Comparison of ENCODE assay signal across 23 cellular contexts in the genomic region with DNA sequence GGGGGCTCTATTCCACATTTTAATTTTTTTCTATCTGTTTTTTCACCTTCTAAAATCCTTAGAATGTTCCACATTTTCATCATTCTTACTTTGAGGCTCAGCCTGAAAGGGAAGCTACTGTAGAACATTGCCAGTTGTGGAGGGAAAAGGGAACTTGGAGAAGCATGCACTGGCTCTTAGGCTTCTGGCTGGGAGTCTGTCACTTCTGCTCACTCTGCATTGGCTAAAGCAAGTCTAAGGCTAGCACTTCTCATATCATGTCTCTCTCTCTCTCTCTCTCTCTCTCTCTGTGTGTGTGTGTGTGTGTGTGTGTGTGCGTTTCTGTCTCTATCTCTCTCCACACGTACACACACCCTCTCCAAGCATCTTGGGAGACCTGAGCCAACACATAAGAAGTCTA. TPM values are rescaled to one million over a fixed set of nuclear protein-coding genes. Genes with fewer than 3 reads are reported as not detected.
A peak's percentile ranks its signal among the peaks of the same experiment; 100 is the strongest.
DNase-seq lines count a peak whose midpoint lies in the region; FAIRE-seq and TF ChIP-seq lines count a peak whose summit lies in the region.
"Had no signal": no experiment of that assay in that cellular context is flagged by ENCODE, and none has a peak within 500 bp of the region (broad histone marks: within the 10 kb centered on the region; RNA-seq: fewer than 3 reads in every experiment).

No MANE protein-coding gene starts in this region.

- H3K9me3 Mint-ChIP-seq in Calu3 (ENCODE audit: low read depth, unreplicated experiment), result no peaks in the 10 kb centered on the region
- H3K9me3 Mint-ChIP-seq: activated naive CD4-positive, alpha-beta T cell treated with anti-CD3 and anti-CD28 coated beads, Interleukin-2, amount 10 ng/mL, durations not matched to agents 7 days and 5 days; activated T-helper 1 cell treated with anti-CD3 and anti-CD28 coated beads, Interleukin-12 subunit alpha, Interleukin-12 subunit beta, Interleukin-2, Interleukin-4 antibody, amounts not matched to agents 30 ng/mL and 10 ng/mL and 1 ng/mL, durations not matched to agents 14 hours and 24 hours and 36 hours had no signal

- peaks cover 14% of the 10 kb centered on the region for H3K27me3 ChIP-seq in hepatocyte
- H3K27me3 ChIP-seq: BLaER1 had no signal

- H3K27ac ChIP-seq in hepatocyte, result no peak overlapping the region
- H3K27ac ChIP-seq: BLaER1, epithelial cell of prostate had no signal

- no peak for FAIRE-seq in GM12891 (lab: Jason Lieb, UNC)

- WGBS in hepatocyte (ENCODE audit: low lambda C conversion rate, missing lambda C conversion rate), result 66% methylated on average over 2 of the region's 2 CpGs

- peak; percentile 56 for DNase-seq in CD1c-positive myeloid dendritic cell (ENCODE audit: extremely low spot score)
- peak; percentile 1 for DNase-seq in LHCN-M2 (ENCODE audit: low read depth)
- DNase-seq in SKM-1 treated with dmso at 0.1 percent for 144 hours (lab: John Stamatoyannopoulos, UW; ENCODE audit: unreplicated experiment), result peak; percentile 91
- DNase-seq in medulla oblongata (ENCODE audit: extremely low spot score), result peak; percentile 31
- no peak for DNase-seq in NCI-H524 treated with DMSO at 0.1 percent for 48 hours (lab: John Stamatoyannopoulos, UW)
- no peak for DNase-seq in Calu3
- DNase-seq in hepatocyte (ENCODE audit: low spot score), result no peak
- no peak for DNase-seq in GM12891 (ENCODE audit: insufficient read length, low spot score)
- DNase-seq: activated CD4-positive, alpha-beta T cell treated with anti-CD3 and anti-CD28 coated beads for 4 hours; activated naive CD4-positive, alpha-beta T cell treated with anti-CD3 and anti-CD28 coated beads, Interleukin-2, amount 10 ng/mL, durations not matched to agents 7 days and 5 days; amniotic stem cell; head of caudate nucleus; mesenchymal stem cell; NCI-H1694 treated with DMSO at 0.1 percent for 48 hours; NCI-H2171; occipital lobe; PC-3; Right ventricle myocardium superior; small intestine; stimulated activated CD4-positive, alpha-beta T cell treated with anti-CD3 and anti-CD28 coated beads, Interleukin-1b, Interleukin-23, amount 100 ng/mL, for 48 hours had no signal

- no peaks in the 10 kb centered on the region for H3K4me1 ChIP-seq in hepatocyte (ENCODE audit: insufficient read depth)
- H3K4me1 ChIP-seq: BLaER1 had no signal

- H3K27me3 Mint-ChIP-seq in Calu3 (ENCODE audit: unreplicated experiment), result peaks cover 89% of the 10 kb centered on the region

- no peaks in the 10 kb centered on the region for H3K9me2 ChIP-seq in hepatocyte (replicated peaks; ENCODE audit: insufficient read depth)

- BruUV-seq in Calu3 (replicated peaks; lab: Mats Ljungman, UMichigan), result no TSS peak

- H3K4me3 Mint-ChIP-seq in Calu3 (ENCODE audit: low read depth, unreplicated experiment), result no peak overlapping the region
- H3K4me3 Mint-ChIP-seq: activated naive CD4-positive, alpha-beta T cell treated with anti-CD3 and anti-CD28 coated beads, Interleukin-2, amount 10 ng/mL, durations not matched to agents 7 days and 5 days; activated T-helper 1 cell treated with anti-CD3 and anti-CD28 coated beads, Interleukin-12 subunit alpha, Interleukin-12 subunit beta, Interleukin-2, Interleukin-4 antibody, amounts not matched to agents 30 ng/mL and 10 ng/mL and 1 ng/mL, durations not matched to agents 14 hours and 24 hours and 36 hours had no signal

- no peak overlapping the region for H2AFZ ChIP-seq in hepatocyte

- no peak overlapping the region for H3K4me3 ChIP-seq in hepatocyte
- H3K4me3 ChIP-seq: BLaER1 had no signal

- H3K9me3 ChIP-seq in hepatocyte (ENCODE audit: low read depth), result no peaks in the 10 kb centered on the region

- no peak overlapping the region for H3K27ac Mint-ChIP-seq in Calu3 (ENCODE audit: unreplicated experiment)
- H3K27ac Mint-ChIP-seq: activated naive CD4-positive, alpha-beta T cell treated with anti-CD3 and anti-CD28 coated beads, Interleukin-2, amount 10 ng/mL, durations not matched to agents 7 days and 5 days; activated T-helper 1 cell treated with anti-CD3 and anti-CD28 coated beads, Interleukin-12 subunit alpha, Interleukin-12 subunit beta, Interleukin-2, Interleukin-4 antibody, amounts not matched to agents 30 ng/mL and 10 ng/mL and 1 ng/mL, durations not matched to agents 14 hours and 24 hours and 36 hours had no signal

- TF ChIP-seq CTCF in Calu3 (IDR thresholded peaks at IDR 0.05; ENCODE audit: unreplicated experiment) (no peak), hepatocyte (IDR thresholded peaks at IDR 0.05; ENCODE audit: poor library complexity) (no peak)

- CTCF ChIA-PET in Calu3 (lab: Charles Lee), result no interaction called here

- H3K4me1 Mint-ChIP-seq in Calu3 (ENCODE audit: low read depth, unreplicated experiment), result no peaks in the 10 kb centered on the region
- H3K4me1 Mint-ChIP-seq: activated naive CD4-positive, alpha-beta T cell treated with anti-CD3 and anti-CD28 coated beads, Interleukin-2, amount 10 ng/mL, durations not matched to agents 7 days and 5 days had no signal

- no peak for TF ChIP-seq POLR2A in GM12891 (IDR thresholded peaks at IDR 0.05; ENCODE audit: low read depth, low read length)

- H3K36me3 ChIP-seq in hepatocyte (replicated peaks; ENCODE audit: insufficient read depth, low read depth), result no peaks in the 10 kb centered on the region
- H3K36me3 ChIP-seq: BLaER1 had no signal

- H3K4me2 ChIP-seq in hepatocyte, result no peak overlapping the region
- H3K4me2 ChIP-seq: BLaER1 had no signal

- intact Hi-C loops in Calu3 (cut with micrococcal nuclease; ENCODE audit: unreplicated experiment), result no loop called here

- H4K20me1 ChIP-seq in hepatocyte (ENCODE audit: insufficient read depth, poor library complexity, severe bottlenecking), result no peaks in the 10 kb centered on the region
- H4K20me1 ChIP-seq: BLaER1 had no signal

- H3K79me2 ChIP-seq in hepatocyte, result no peaks in the 10 kb centered on the region

- H3K36me3 Mint-ChIP-seq in Calu3 (ENCODE audit: insufficient read depth, unreplicated experiment), result no peaks in the 10 kb centered on the region
- H3K36me3 Mint-ChIP-seq: activated naive CD4-positive, alpha-beta T cell treated with anti-CD3 and anti-CD28 coated beads, Interleukin-2, amount 10 ng/mL, durations not matched to agents 7 days and 5 days had no signal

TF ChIP-seq in GM12891, 5 proteins besides CTCF, POLR2A, EP300 and RAD21:
- TF ChIP-seq PAX5 (IDR thresholded peaks at IDR 0.05; ENCODE audit: insufficient read depth, low read length, severe bottlenecking) (no peak), SPI1 (IDR thresholded peaks at IDR 0.05; ENCODE audit: low read depth, low read length) (no peak), POLR2AphosphoS5 (IDR thresholded peaks at IDR 0.05; ENCODE audit: low read depth, low read length) (no peak), TAF1 (IDR thresholded peaks at IDR 0.05; ENCODE audit: low read depth, low read length) (no peak), POU2F2 (IDR thresholded peaks at IDR 0.05; ENCODE audit: low read depth, low read length) (no peak)

RNA-seq across cellular contexts. Expression of gene ADAR, which starts 49.6 kb away (rescaled TPM):
- total RNA-seq in LHCN-M2 (2014; rRNA removed) (77.1 and 99.0 TPM in 2 replicates), Calu3 (2022) (298 and 388 TPM in 2 replicates), hepatocyte (103 and 104 TPM in 2 replicates)
- polyA plus RNA-seq in LHCN-M2 (2012), result 44.4 TPM
- polyA plus RNA-seq in hepatocyte, result 57.4 and 65.8 TPM in 2 replicates
- 99.8 TPM for polyA plus RNA-seq in GM12891 (2012; ENCODE audit: low read depth, missing spikeins)

Comparison
In these comparisons a context has a peak if more than half of its experiments do, and no peak if none do; other contexts are left out.
1. DNase-seq: peak in CD1c-positive myeloid dendritic cell (single experiment), LHCN-M2 (single experiment), SKM-1 treated with dmso at 0.1 percent for 144 hours (single experiment) and medulla oblongata (single experiment); none in NCI-H524 treated with DMSO at 0.1 percent for 48 hours (single experiment), Calu3 (single experiment), hepatocyte (single experiment) and GM12891 (single experiment).